8 cellular contexts compared by ENCODE assay signal in genomic region chr2:209960676-209961630, GRCh38. TPM values are rescaled to one million over a fixed set of nuclear protein-coding genes. Genes with fewer than 3 reads are reported as not detected.
A peak's percentile ranks its signal among the peaks of the same experiment; 100 is the strongest.
DNase-seq lines count a peak whose midpoint lies in the region; ATAC-seq and TF ChIP-seq lines count a peak whose summit lies in the region.

No MANE protein-coding gene starts in this region.

- peak; percentile 64 to 76 for TF ChIP-seq CTCF in Caco-2 (IDR thresholded peaks at IDR 0.05; ENCODE audit: insufficient read depth in 1 of 2, low read depth in 1 of 2, low read length in 1 of 2, severe bottlenecking in 1 of 2, unreplicated experiment in 1 of 2)
- TF ChIP-seq CTCF in fibroblast of mammary gland (conservative IDR thresholded peaks at IDR 0.05; ENCODE audit: control insufficient read depth, insufficient read depth, low read depth, low read length): peak; percentile 71
- TF ChIP-seq CTCF in nephron progenitor cell (IDR thresholded peaks at IDR 0.05): peak; percentile 72

- DNase-seq in Caco-2 (peak; percentile 52 to 55), GM19240 (ENCODE audit: insufficient read length, low spot score) (peak; percentile 29), NCI-H2227 treated with DMSO at 0.1 percent for 48 hours (lab: John Stamatoyannopoulos, UW) (peak; percentile 91), fibroblast of mammary gland (ENCODE audit: low read depth) (peak; percentile 55), nephron progenitor cell (peak; percentile 63)
- DNase-seq in activated CD4-positive, alpha-beta T cell treated with anti-CD3 and anti-CD28 coated beads, Interleukin-2, amount 50 U/mL, for 1 hour: peak; percentile 15
- DNase-seq in activated T-helper 1 cell treated with anti-CD3 and anti-CD28 coated beads, Interleukin-12 subunit alpha, Interleukin-12 subunit beta, Interleukin-2, Interleukin-4 antibody, amounts not matched to agents 30 ng/mL and 10 ng/mL and 1 ng/mL, durations not matched to agents 14 hours and 24 hours and 36 hours (ENCODE audit: low spot score): no peak

- POLR2A ChIA-PET in Caco-2 (lab: Charles Lee): no interaction called here

- H3K4me3 ChIP-seq in Caco-2 (ENCODE audit: low read depth, low read length): no peak overlapping the region
- no peak overlapping the region for H3K4me3 ChIP-seq in fibroblast of mammary gland (ENCODE audit: control insufficient read depth, low read depth, low read length)

- intact Hi-C loops in Caco-2 (cut with micrococcal nuclease; ENCODE audit: unreplicated experiment): loop anchor here (1.0 to 10.0 kb wide), 6 partner anchors 25 to 1566 kb away; partner anchors contain the start of gene MAP2
- intact Hi-C loops in activated T-helper 1 cell treated with anti-CD3 and anti-CD28 coated beads, Interleukin-12 subunit alpha, Interleukin-12 subunit beta, Interleukin-2, Interleukin-4 antibody, amounts not matched to agents 30 ng/mL and 10 ng/mL and 1 ng/mL, durations not matched to agents 14 hours and 24 hours and 36 hours (cut with micrococcal nuclease): loop anchor here (1.0 kb wide), 1 partner anchor 627 kb away; no protein-coding TSS in a partner anchor

- no peaks in the 10 kb centered on the region for H3K27me3 ChIP-seq in Caco-2 (replicated peaks; ENCODE audit: control insufficient read depth, insufficient read depth, low read length)

- H3K27me3 Mint-ChIP-seq in Caco-2 (ENCODE audit: insufficient read depth, unreplicated experiment): no peaks in the 10 kb centered on the region
- H3K27me3 Mint-ChIP-seq in nephron progenitor cell (ENCODE audit: low read depth, poor library complexity): peaks cover 3% of the 10 kb centered on the region
- H3K27me3 Mint-ChIP-seq in activated T-helper 1 cell treated with anti-CD3 and anti-CD28 coated beads, Interleukin-12 subunit alpha, Interleukin-12 subunit beta, Interleukin-2, Interleukin-4 antibody, amounts not matched to agents 30 ng/mL and 10 ng/mL and 1 ng/mL, durations not matched to agents 14 hours and 24 hours and 36 hours (ENCODE audit: insufficient read depth): peaks cover 10% of the 10 kb centered on the region

- H3K27ac Mint-ChIP-seq in Caco-2 (ENCODE audit: unreplicated experiment): no peak overlapping the region
- peak overlapping the region; percentile 85 for H3K27ac Mint-ChIP-seq in nephron progenitor cell
- no peak overlapping the region for H3K27ac Mint-ChIP-seq in activated T-helper 1 cell treated with anti-CD3 and anti-CD28 coated beads, Interleukin-12 subunit alpha, Interleukin-12 subunit beta, Interleukin-2, Interleukin-4 antibody, amounts not matched to agents 30 ng/mL and 10 ng/mL and 1 ng/mL, durations not matched to agents 14 hours and 24 hours and 36 hours

- no peaks in the 10 kb centered on the region for H3K9me3 Mint-ChIP-seq in Caco-2 (ENCODE audit: unreplicated experiment)
- H3K9me3 Mint-ChIP-seq in nephron progenitor cell: no peaks in the 10 kb centered on the region
- no peaks in the 10 kb centered on the region for H3K9me3 Mint-ChIP-seq in activated T-helper 1 cell treated with anti-CD3 and anti-CD28 coated beads, Interleukin-12 subunit alpha, Interleukin-12 subunit beta, Interleukin-2, Interleukin-4 antibody, amounts not matched to agents 30 ng/mL and 10 ng/mL and 1 ng/mL, durations not matched to agents 14 hours and 24 hours and 36 hours

- no peaks in the 10 kb centered on the region for H3K4me1 Mint-ChIP-seq in Caco-2 (ENCODE audit: low read depth, unreplicated experiment)
- peaks cover 26% of the 10 kb centered on the region for H3K4me1 Mint-ChIP-seq in nephron progenitor cell
- H3K4me1 Mint-ChIP-seq in activated T-helper 1 cell treated with anti-CD3 and anti-CD28 coated beads, Interleukin-12 subunit alpha, Interleukin-12 subunit beta, Interleukin-2, Interleukin-4 antibody, amounts not matched to agents 30 ng/mL and 10 ng/mL and 1 ng/mL, durations not matched to agents 14 hours and 24 hours and 36 hours (ENCODE audit: low read depth): no peaks in the 10 kb centered on the region

- CTCF ChIA-PET in Caco-2 (lab: Charles Lee): interaction anchor here (0.6 to 1.3 kb wide), 8 partner anchors 8 to 365 kb away, joined by 3 to 9 read pairs (median 4); partner anchors contain the start of gene KANSL1L

- peak; percentile 98 for ATAC-seq in HG03159 (IDR thresholded peaks at IDR 0.05; ENCODE audit: unreplicated experiment)

- no TSS peak for BruUV-seq in Caco-2 (replicated peaks; lab: Mats Ljungman, UMichigan)

- H3K36me3 Mint-ChIP-seq in Caco-2 (ENCODE audit: insufficient read depth, unreplicated experiment) (no peaks in the 10 kb centered on the region), nephron progenitor cell (ENCODE audit: low read depth) (no peaks in the 10 kb centered on the region)
- H3K36me3 Mint-ChIP-seq in activated T-helper 1 cell treated with anti-CD3 and anti-CD28 coated beads, Interleukin-12 subunit alpha, Interleukin-12 subunit beta, Interleukin-2, Interleukin-4 antibody, amounts not matched to agents 30 ng/mL and 10 ng/mL and 1 ng/mL, durations not matched to agents 14 hours and 24 hours and 36 hours (ENCODE audit: low read depth): no peaks in the 10 kb centered on the region

- no peaks in the 10 kb centered on the region for H3K4me1 ChIP-seq in Caco-2

- no peaks in the 10 kb centered on the region for H3K36me3 ChIP-seq in Caco-2 (ENCODE audit: control insufficient read depth, insufficient read depth, low read length)

- no peak overlapping the region for H3K4me3 Mint-ChIP-seq in Caco-2 (ENCODE audit: unreplicated experiment)
- peak overlapping the region; percentile 3 for H3K4me3 Mint-ChIP-seq in nephron progenitor cell
- H3K4me3 Mint-ChIP-seq in activated T-helper 1 cell treated with anti-CD3 and anti-CD28 coated beads, Interleukin-12 subunit alpha, Interleukin-12 subunit beta, Interleukin-2, Interleukin-4 antibody, amounts not matched to agents 30 ng/mL and 10 ng/mL and 1 ng/mL, durations not matched to agents 14 hours and 24 hours and 36 hours: no peak overlapping the region

- H3K9me3 ChIP-seq in Caco-2: no peaks in the 10 kb centered on the region

RNA-seq across cellular contexts. Expression of gene RPE, which starts 41.5 kb away (rescaled TPM):
- 91.1 and 92.9 TPM in 2 replicates for total RNA-seq in Caco-2 (2022)
- total RNA-seq in activated T-helper 1 cell treated with anti-CD3 and anti-CD28 coated beads, Interleukin-12 subunit alpha, Interleukin-12 subunit beta, Interleukin-2, Interleukin-4 antibody, amounts not matched to agents 30 ng/mL and 10 ng/mL and 1 ng/mL, durations not matched to agents 14 hours and 24 hours and 36 hours: 56.8 and 58.7 TPM in 2 replicates
